ENCODE assay signal across 8 cellular contexts in the genomic region with DNA sequence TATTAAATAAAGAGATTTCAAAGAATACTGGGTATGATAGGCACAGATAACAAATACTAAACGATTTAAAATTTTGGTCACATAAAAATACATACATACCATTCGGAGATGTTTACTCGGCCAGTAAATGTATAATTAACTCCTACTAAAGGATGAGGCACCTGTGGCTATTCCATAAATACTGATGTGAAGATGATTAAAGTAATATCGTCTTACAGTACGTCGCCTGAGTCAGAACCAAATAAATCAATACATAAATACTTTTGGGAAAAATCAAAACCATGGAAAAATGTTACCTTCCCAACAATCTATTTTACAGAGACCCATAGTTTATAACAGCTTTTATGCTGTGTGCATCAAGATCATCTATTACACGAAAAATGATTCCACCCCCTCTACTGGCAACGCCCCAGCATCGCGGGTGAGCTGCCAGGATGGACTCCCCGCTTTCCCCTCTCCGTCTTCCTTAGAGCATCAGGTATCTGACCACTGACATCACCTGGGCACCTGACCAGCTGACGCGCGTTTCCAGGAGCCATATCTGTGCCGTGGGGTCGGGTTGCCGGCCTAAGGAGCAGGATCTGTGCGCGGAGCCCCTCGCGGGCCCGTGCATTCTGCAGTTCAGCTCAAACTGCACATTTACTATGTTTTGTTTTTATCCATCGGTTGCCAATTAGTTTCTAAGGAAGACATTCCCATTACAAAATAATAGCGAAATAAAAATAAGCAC. TPM values are rescaled to one million over a fixed set of nuclear protein-coding genes. Genes with fewer than 3 reads are reported as not detected.
DNase-seq lines count a peak whose midpoint lies in the region; ATAC-seq and TF ChIP-seq lines count a peak whose summit lies in the region.

No MANE protein-coding gene starts in this region.

- H3K27ac ChIP-seq in foreskin keratinocyte (peak overlapping the region; percentile 29), neutrophil (no peak overlapping the region), thoracic aorta (peak overlapping the region; percentile 53 to 69)

- ATAC-seq in foreskin keratinocyte (peak; percentile 82), thoracic aorta (ENCODE audit: insufficient number of reproducible peaks, low FRiP score, low read depth) (no peak)

- TF ChIP-seq CTCF in foreskin keratinocyte (conservative IDR thresholded peaks at IDR 0.05) (peak; percentile 73), neutrophil (IDR thresholded peaks at IDR 0.05) (no peak), thoracic aorta (IDR thresholded peaks at IDR 0.05) (no peak)

- no peaks in the 10 kb centered on the region for H3K9me3 ChIP-seq in neutrophil
- no peaks in the 10 kb centered on the region for H3K9me3 ChIP-seq in thoracic aorta

- H3K4me3 ChIP-seq in H7 (ENCODE audit: insufficient read depth, low read depth, low read length) (peak overlapping the region; percentile 72), neutrophil (ENCODE audit: low read depth in 1 of 2, low read length in 1 of 2) (peak overlapping the region; percentile 57 to 86), thoracic aorta (peak overlapping the region; percentile 87)

- H3K27me3 ChIP-seq in H7 (ENCODE audit: control insufficient read depth, insufficient read depth, low read length) (peaks cover 5% of the 10 kb centered on the region; the same call in 1 of the 2 replicates), foreskin keratinocyte (no peaks in the 10 kb centered on the region), neutrophil (peaks cover 51% of the 10 kb centered on the region), thoracic aorta (replicated peaks; ENCODE audit: insufficient read depth) (no peaks in the 10 kb centered on the region)

- DNase-seq in ELR (ENCODE audit: low read depth) (peak; percentile 72), H7 (peak; percentile 90), M059J (ENCODE audit: low read depth) (peak; percentile 72), SHP77 treated with DMSO at 0.1 percent for 48 hours (lab: John Stamatoyannopoulos, UW) (peak; percentile 80), foreskin keratinocyte (peak; percentile 43 to 76), thoracic aorta (ENCODE audit: low spot score) (no peak)
- peak; percentile 13 to 51 (median 36) for DNase-seq in activated naive CD4-positive, alpha-beta T cell (lab: John Stamatoyannopoulos, UW)

- H3K36me3 ChIP-seq in H7 (replicated peaks; ENCODE audit: control insufficient read depth, insufficient read depth, low read length) (no peaks in the 10 kb centered on the region), neutrophil (no peaks in the 10 kb centered on the region), thoracic aorta (no peaks in the 10 kb centered on the region)

- H3K4me1 ChIP-seq in foreskin keratinocyte: no peaks in the 10 kb centered on the region
- peaks cover 9 to 17% of the 10 kb centered on the region in 2 experiments for H3K4me1 ChIP-seq in neutrophil (ENCODE audit: control insufficient read depth in 1 of 2, insufficient read depth in 1 of 2, low read depth in 1 of 2, low read length in 1 of 2)
- H3K4me1 ChIP-seq in thoracic aorta (ENCODE audit: control insufficient read depth in 1 of 2, low read depth in 2 of 2): peaks cover 0 to 14% of the 10 kb centered on the region in 2 donors

RNA-seq across cellular contexts. Expression of a gene that starts 1.0 kb away (rescaled TPM):
- total RNA-seq in H7 (2014; rRNA removed; shearing (Covaris generic)): 0.55 and 1.2 TPM in 2 replicates
- total RNA-seq in M059J (2014; rRNA removed; shearing (Covaris generic)): 0.69 and 1.1 TPM in 2 replicates
- 1.3 and 1.8 TPM in 2 replicates for total RNA-seq in foreskin keratinocyte
- polyA plus RNA-seq in foreskin keratinocyte: 0.31 and 0.62 TPM in 2 replicates
- total RNA-seq in thoracic aorta: 10 to 100 TPM; 12.9 to 13.7 TPM

RNA-seq across cellular contexts. Expression of a gene that starts 40.9 kb away (rescaled TPM):
- total RNA-seq in H7 (2014; rRNA removed; shearing (Covaris generic)): 123 and 130 TPM in 2 replicates
- 18.9 and 33.0 TPM in 2 replicates for total RNA-seq in M059J (2014; rRNA removed; shearing (Covaris generic))
- total RNA-seq in foreskin keratinocyte (66.3 and 70.6 TPM in 2 replicates), thoracic aorta (10 to 100 TPM in 1 of 2 donors, 1 to 10 TPM in 1; 7.7 to 18.6 TPM)
- 68.4 and 81.2 TPM in 2 replicates for polyA plus RNA-seq in foreskin keratinocyte

RNA-seq across cellular contexts. Expression of a gene that starts 41.5 kb away (rescaled TPM):
- total RNA-seq in H7 (2014; rRNA removed; shearing (Covaris generic)): 1.9 and 6.1 TPM in 2 replicates
- 1.3 and 3.0 TPM in 2 replicates for total RNA-seq in M059J (2014; rRNA removed; shearing (Covaris generic))
- 2.1 and 2.4 TPM in 2 replicates for total RNA-seq in foreskin keratinocyte
- polyA plus RNA-seq in foreskin keratinocyte: 0.49 and 0.59 TPM in 2 replicates
- 10 to 100 TPM; 10.5 to 25.6 TPM for total RNA-seq in thoracic aorta
